9 cellular contexts compared by ENCODE assay signal in genomic region chr16:66754211-66754610, GRCh38. TPM values are rescaled to one million over a fixed set of nuclear protein-coding genes. Genes with fewer than 3 reads are reported as not detected.
"Had no signal": no experiment of that assay in that cellular context is flagged by ENCODE, and none has a peak within 500 bp of the region (broad histone marks: within the 10 kb centered on the region; RNA-seq: fewer than 3 reads in every experiment).

No MANE protein-coding gene starts in this region.

- H3K9ac ChIP-seq: KMS-11 had no signal

- DNase-seq: IMR-90, KBM-7, KG1 had no signal

- FAIRE-seq: HTR-8/SVneo had no signal

- H3K27ac Mint-ChIP-seq: IgD-negative memory B cell had no signal

- H3K27ac ChIP-seq: HL-60, KMS-11 had no signal

- H3K36me3 Mint-ChIP-seq: IgD-negative memory B cell had no signal

- H3K4me2 ChIP-seq: KMS-11 had no signal

- H3K9me3 Mint-ChIP-seq: IgD-negative memory B cell had no signal

RNA-seq across cellular contexts. Expression of gene TERB1, which starts 47.2 kb away (rescaled TPM):
- total RNA-seq: HT-29, HT1080, IMR-90 had no signal
- polyA plus RNA-seq: IgD-negative memory B cell, IMR-90 had no signal
